Comparison of ENCODE assay signal across 9 cellular contexts in the genomic region with DNA sequence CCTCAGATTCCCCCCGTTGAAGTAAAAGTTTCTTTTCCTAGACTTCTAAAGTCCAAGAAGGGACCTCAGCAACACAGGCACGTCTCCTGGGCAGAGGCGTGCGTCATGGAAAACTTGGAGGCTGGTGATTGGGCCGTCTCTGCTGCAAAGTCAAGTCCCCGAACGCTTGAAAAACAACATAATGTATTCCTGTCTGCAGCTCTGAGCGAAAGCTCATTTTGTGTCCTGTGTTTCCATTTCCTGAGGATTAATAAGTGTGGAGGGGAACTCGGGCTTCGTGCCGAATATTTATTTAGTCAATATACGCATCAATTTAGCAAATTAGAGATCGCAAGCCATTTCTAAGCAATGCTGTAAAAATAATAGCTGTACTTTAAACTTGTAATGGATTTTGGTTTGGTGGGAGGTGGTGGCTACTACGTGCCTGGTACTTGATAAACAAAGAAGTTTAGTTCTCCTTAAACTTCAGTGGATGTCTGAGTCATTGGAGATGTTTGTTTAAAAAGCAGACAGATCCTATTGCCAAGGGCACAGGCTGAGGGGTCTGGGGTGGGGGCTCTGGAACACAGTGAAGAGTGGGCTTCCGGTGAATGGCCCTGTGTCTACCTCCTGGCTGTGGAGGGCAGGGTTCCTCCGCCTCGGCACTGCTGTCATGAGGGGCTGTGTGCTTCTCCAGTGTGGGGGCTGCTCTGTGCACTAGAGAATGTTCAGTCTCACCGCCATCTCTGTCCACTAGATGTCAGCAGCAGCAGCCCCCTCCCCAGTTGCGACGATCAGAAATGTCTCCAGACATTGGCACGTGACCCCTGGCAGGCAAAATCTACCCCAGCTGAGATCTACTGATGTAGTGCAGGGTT. TPM values are rescaled to one million over a fixed set of nuclear protein-coding genes. Genes with fewer than 3 reads are reported as not detected.
DNase-seq lines count a peak whose midpoint lies in the region; ATAC-seq and TF ChIP-seq lines count a peak whose summit lies in the region.
"Had no signal": no experiment of that assay in that cellular context is flagged by ENCODE, and none has a peak within 500 bp of the region (broad histone marks: within the 10 kb centered on the region; RNA-seq: fewer than 3 reads in every experiment).

No MANE protein-coding gene starts in this region.

- DNase-seq in DND-41: peak; percentile 42
- no peak for DNase-seq in NT2/D1 (ENCODE audit: low read depth, low spot score)
- peak; percentile 46 for DNase-seq in fibroblast of gingiva (ENCODE audit: low read depth)
- DNase-seq in prostate gland (ENCODE audit: low spot score): no peak
- DNase-seq in mesenteric fat pad (ENCODE audit: low spot score): no peak
- DNase-seq in effector CD4-positive, alpha-beta T cell: no peak
- DNase-seq in activated CD8-positive, alpha-beta memory T cell treated with anti-CD3 and anti-CD28 coated beads for 24 hours: no peak

- ATAC-seq in DND-41 (ENCODE audit: insufficient read depth, low read depth) (peak; percentile 77; the same call in 2 of the 3 replicates), GM18861 (IDR thresholded peaks at IDR 0.05; ENCODE audit: unreplicated experiment) (no peak)
- ATAC-seq: activated naive CD4-positive, alpha-beta T cell treated with anti-CD3 and anti-CD28 coated beads, Interleukin-2, amount 50 U/mL, for 72 hours had no signal

- H3K36me3 ChIP-seq in DND-41 (ENCODE audit: insufficient read depth, low read length) (no peaks in the 10 kb centered on the region), NT2/D1 (ENCODE audit: insufficient read depth, insufficient read length, low read length) (no peaks in the 10 kb centered on the region), prostate gland (no peaks in the 10 kb centered on the region)

- H3K4me2 ChIP-seq in DND-41 (ENCODE audit: insufficient read depth, low read length): no peak overlapping the region

- no peaks in the 10 kb centered on the region for H3K79me2 ChIP-seq in DND-41 (ENCODE audit: insufficient read depth, low read length)

- intact Hi-C loops in prostate gland (cut with DNase I): no loop called here

- no peak overlapping the region for H3K27ac ChIP-seq in DND-41 (ENCODE audit: low read length)
- H3K27ac ChIP-seq in prostate gland: peak overlapping the region; percentile 48 to 60

- H3K9ac ChIP-seq in DND-41 (ENCODE audit: low read depth, low read length): no peak overlapping the region
- peak overlapping the region; percentile 58 for H3K9ac ChIP-seq in NT2/D1 (ENCODE audit: insufficient read length, low read depth)

- H3K27me3 ChIP-seq in DND-41 (ENCODE audit: insufficient read depth, low read length, poor library complexity): peaks cover 19% of the 10 kb centered on the region
- peaks cover 5% of the 10 kb centered on the region for H3K27me3 ChIP-seq in NT2/D1 (ENCODE audit: insufficient read depth, insufficient read length)
- H3K27me3 ChIP-seq in prostate gland (replicated peaks; ENCODE audit: insufficient read depth): peaks cover 8% of the 10 kb centered on the region

- TF ChIP-seq POLR2A in prostate gland (IDR thresholded peaks at IDR 0.05): no peak

- no peaks in the 10 kb centered on the region for H3K9me3 ChIP-seq in DND-41 (ENCODE audit: insufficient read depth, low read length, severe bottlenecking)
- peaks cover 12% of the 10 kb centered on the region; the same call in 1 of the 2 replicates for H3K9me3 ChIP-seq in NT2/D1 (ENCODE audit: insufficient read depth, low read length)
- no peaks in the 10 kb centered on the region for H3K9me3 ChIP-seq in prostate gland

- H4K20me1 ChIP-seq in DND-41 (ENCODE audit: insufficient read depth, low read length): peaks cover 19% of the 10 kb centered on the region

- H2AFZ ChIP-seq in DND-41 (ENCODE audit: low read depth, low read length): no peak overlapping the region

- H3K4me1 ChIP-seq in DND-41 (ENCODE audit: insufficient read depth, low read length): no peaks in the 10 kb centered on the region
- peaks cover 4% of the 10 kb centered on the region for H3K4me1 ChIP-seq in NT2/D1 (ENCODE audit: insufficient read depth, insufficient read length)
- H3K4me1 ChIP-seq in prostate gland (replicated peaks): no peaks in the 10 kb centered on the region

- 28% methylated on average over 21 of the region's 21 CpGs for WGBS in prostate gland

- H3K4me3 ChIP-seq in DND-41 (ENCODE audit: low read depth in 1 of 2, low read length in 2 of 2) (no peak overlapping the region), NT2/D1 (ENCODE audit: insufficient read length, low read depth) (no peak overlapping the region), prostate gland (no peak overlapping the region)

- TF ChIP-seq CTCF in DND-41 (IDR thresholded peaks at IDR 0.05; ENCODE audit: borderline replicate concordance, extremely low read depth, low read length, poor library complexity, severe bottlenecking): peak; percentile 71
- TF ChIP-seq CTCF in prostate gland (IDR thresholded peaks at IDR 0.05): no peak

RNA-seq across cellular contexts. Expression of a gene that starts 21.8 kb away (rescaled TPM):
- total RNA-seq in prostate gland (under 1 TPM in 1 of 2 donors, not detected in 1; 0.68 TPM), mesenteric fat pad (331 TPM)
- total RNA-seq: activated naive CD4-positive, alpha-beta T cell treated with anti-CD3 and anti-CD28 coated beads, Interleukin-2, amount 50 U/mL, for 72 hours had no signal

RNA-seq across cellular contexts. Expression of a gene that starts 37.6 kb away (rescaled TPM):
- total RNA-seq in prostate gland (1 to 10 TPM in 1 of 2 donors, under 1 TPM in 1; 0.14 to 8.9 TPM), mesenteric fat pad (0.26 TPM)

RNA-seq across cellular contexts. Expression of a gene that starts 57.7 kb away (rescaled TPM):
- total RNA-seq in prostate gland (10 to 100 TPM in 1 of 2 donors, not detected in 1; 10.8 TPM), mesenteric fat pad (0.16 TPM)
- total RNA-seq: activated naive CD4-positive, alpha-beta T cell treated with anti-CD3 and anti-CD28 coated beads, Interleukin-2, amount 50 U/mL, for 72 hours had no signal

Comparison
In these comparisons a context has a peak if more than half of its experiments do, and no peak if none do; other contexts are left out.
1. DNase-seq: peak in DND-41 (single experiment) and fibroblast of gingiva (single experiment); none in NT2/D1 (single experiment), prostate gland (single experiment), mesenteric fat pad (single experiment), effector CD4-positive, alpha-beta T cell (single experiment) and activated CD8-positive, alpha-beta memory T cell treated with anti-CD3 and anti-CD28 coated beads for 24 hours (single experiment).
2. RNA of a gene that starts 21.8 kb away (total RNA-seq): 331 TPM in mesenteric fat pad (single experiment); 0.68 TPM in prostate gland; every median in the first group is over 100 times any median in the second.